In genomic region chr11:28343304-28344233, GRCh38 we compare ENCODE assay signal across 10 cellular contexts.
DNase-seq lines count a peak whose midpoint lies in the region; ATAC-seq and TF ChIP-seq lines count a peak whose summit lies in the region.
"Had no signal": no experiment of that assay in that cellular context is flagged by ENCODE, and none has a peak within 500 bp of the region (broad histone marks: within the 10 kb centered on the region; RNA-seq: fewer than 3 reads in every experiment).

No MANE protein-coding gene starts in this region.

- H3K27ac ChIP-seq in PC-9 (peak overlapping the region; percentile 81), right cardiac atrium (ENCODE audit: low read length) (no peak overlapping the region)

- H3K4me2 ChIP-seq in PC-9: peak overlapping the region; percentile 25; the same call in 1 of the 2 replicates

- DNase-seq in PC-9 (peak; percentile 38 to 61), erythroblast (lab: John Stamatoyannopoulos, UW) (peak; percentile 70 to 75), renal cortical epithelial cell (ENCODE audit: low read depth) (peak; percentile 88), right cardiac atrium (no peak)
- DNase-seq: anterior cingulate cortex, NCI-H187 treated with DMSO at 0.1 percent for 48 hours had no signal

- H3K79me2 ChIP-seq in PC-9 (ENCODE audit: low read depth): no peaks in the 10 kb centered on the region

- TF ChIP-seq POLR2A in erythroblast (IDR thresholded peaks at IDR 0.05; ENCODE audit: low read length): no peak

- intact Hi-C loops in PC-9 (cut with micrococcal nuclease; ENCODE audit: unreplicated experiment): loop anchor here (10.0 kb wide), 4 partner anchors 239 to 491 kb away; partner anchors contain the start of genes KIF18A and METTL15
- intact Hi-C loops in right cardiac atrium (cut with DNase I): no loop called here

- peaks cover 37% of the 10 kb centered on the region for H3K4me1 ChIP-seq in PC-9 (replicated peaks; ENCODE audit: insufficient read depth)
- H3K4me1 ChIP-seq in right cardiac atrium (ENCODE audit: control insufficient read depth, insufficient read depth, low read length): no peaks in the 10 kb centered on the region

- H3K4me3 ChIP-seq in PC-9 (no peak overlapping the region), right cardiac atrium (ENCODE audit: low read length) (no peak overlapping the region)

- no peaks in the 10 kb centered on the region for H3K9me2 ChIP-seq in PC-9 (ENCODE audit: insufficient read depth)

- H3K9me3 ChIP-seq in PC-9 (ENCODE audit: insufficient read depth, low read depth) (peaks cover 8% of the 10 kb centered on the region), right cardiac atrium (ENCODE audit: control insufficient read depth, low read length) (no peaks in the 10 kb centered on the region)

- POLR2A ChIA-PET in PC-9 (lab: Charles Lee; ENCODE audit: unreplicated experiment): interaction anchor here (0.6 kb wide), 2 partner anchors 171 to 637 kb away, joined by 3 to 9 read pairs; no protein-coding TSS in a partner anchor

- WGBS in right cardiac atrium: 70% methylated on average over 5 of the region's 5 CpGs

- ATAC-seq in GM21786 (IDR thresholded peaks at IDR 0.05; ENCODE audit: unreplicated experiment) (peak; percentile 55), HG02571 (IDR thresholded peaks at IDR 0.05; ENCODE audit: unreplicated experiment) (no peak), right cardiac atrium (no peak), GM21390 (IDR thresholded peaks at IDR 0.05; ENCODE audit: unreplicated experiment) (no peak), HG03280 (IDR thresholded peaks at IDR 0.05; ENCODE audit: unreplicated experiment) (no peak)

- no peaks in the 10 kb centered on the region for H3K27me3 ChIP-seq in PC-9 (ENCODE audit: insufficient read depth, low read depth)
- H3K27me3 ChIP-seq in right cardiac atrium (ENCODE audit: control insufficient read depth, insufficient read depth): no peaks in the 10 kb centered on the region

- CTCF ChIA-PET in PC-9 (lab: Charles Lee): no interaction called here

- peaks cover 14% of the 10 kb centered on the region; the same call in 1 of the 2 replicates for H3F3A ChIP-seq in PC-9 (ENCODE audit: insufficient read depth, low read depth)

- no peaks in the 10 kb centered on the region for H4K20me1 ChIP-seq in PC-9 (ENCODE audit: insufficient read depth)

- 0 out of 2 replicates have a peak overlapping the region, but pooled peaks have one; percentile 18 for H2AFZ ChIP-seq in PC-9

- no peaks in the 10 kb centered on the region for H3K36me3 ChIP-seq in PC-9 (ENCODE audit: low read depth)

- no TSS peak for BruUV-seq in PC-9 (replicated peaks; lab: Mats Ljungman, UMichigan)

- TF ChIP-seq CTCF in PC-9 (conservative IDR thresholded peaks at IDR 0.05): no peak

Comparison
In these comparisons a context has a peak if more than half of its experiments do, and no peak if none do; other contexts are left out.
1. DNase-seq: peak in PC-9 (2 of 2), erythroblast (2 of 2) and renal cortical epithelial cell (single experiment); none in right cardiac atrium (0 of 3).